In genomic region chr5:10913181-10913810, GRCh38 we compare ENCODE assay signal across 14 cellular contexts.
"Had no signal": no experiment of that assay in that cellular context is flagged by ENCODE, and none has a peak within 500 bp of the region (broad histone marks: within the 10 kb centered on the region; RNA-seq: fewer than 3 reads in every experiment).

No MANE protein-coding gene starts in this region.

- H3K27me3 ChIP-seq: neural progenitor cell, testis had no signal

- H3K4me3 ChIP-seq: neural progenitor cell, psoas muscle, testis had no signal

- H3K4me1 ChIP-seq: neural progenitor cell, psoas muscle, testis had no signal

- H3K9me3 ChIP-seq: psoas muscle, testis had no signal

- H3K4me2 ChIP-seq: neural progenitor cell had no signal

- FAIRE-seq: small intestine had no signal

- ATAC-seq: activated CD8-positive, alpha-beta T cell treated with anti-CD3 and anti-CD28 coated beads, Interleukin-2, amount 10 ng/mL, durations not matched to agents 7 days and 5 days; psoas muscle; right cardiac atrium; stimulated activated memory B cell treated with anti-CD40 and anti-IgM and Interleukin-4, amounts not matched to agents 10 μg/mL and 1 μg/mL and 100 μg/mL, for 72 hours had no signal

- DNase-seq: activated CD4-positive, alpha-beta T cell treated with anti-CD3 and anti-CD28 coated beads for 48 hours; activated CD4-positive, CD25-positive, alpha-beta regulatory T cell; activated CD8-positive, alpha-beta T cell treated with anti-CD3 and anti-CD28 coated beads, Interleukin-2, amount 10 ng/mL, durations not matched to agents 7 days and 5 days; activated naive CD4-positive, alpha-beta T cell treated with anti-CD3 and anti-CD28 coated beads for 36 hours; activated T-cell treated with anti-CD3 and anti-CD28 coated beads, Interleukin-2, amount 50 U/mL, for 24 hours; immature natural killer cell; naive thymus-derived CD4-positive, alpha-beta T cell; psoas muscle; right cardiac atrium; stimulated activated CD4-positive, alpha-beta T cell treated with anti-CD3 and anti-CD28 coated beads, Interleukin-4, amount 100 ng/mL, for 24 hours; testis had no signal

- H2AFZ ChIP-seq: neural progenitor cell had no signal

- H3K9ac ChIP-seq: neural progenitor cell had no signal

- H3K27ac ChIP-seq: neural progenitor cell, psoas muscle, testis had no signal

- H3K36me3 ChIP-seq: neural progenitor cell had no signal
